In the genomic region with DNA sequence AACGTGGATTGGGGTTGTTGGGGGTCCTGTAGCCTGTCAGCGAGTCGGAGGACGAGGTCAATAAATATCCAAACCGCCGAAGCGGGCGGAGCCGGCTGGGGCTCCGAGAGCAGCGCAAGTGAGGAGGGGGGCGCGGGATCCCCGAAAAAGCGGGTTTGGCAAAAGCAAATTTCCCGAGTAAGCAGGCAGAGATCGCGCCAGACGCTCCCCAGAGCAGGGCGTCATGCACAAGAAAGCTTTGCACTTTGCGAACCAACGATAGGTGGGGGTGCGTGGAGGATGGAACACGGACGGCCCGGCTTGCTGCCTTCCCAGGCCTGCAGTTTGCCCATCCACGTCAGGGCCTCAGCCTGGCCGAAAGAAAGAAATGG, we compare ENCODE assay signal across 1 cellular context.
TF ChIP-seq lines count a peak whose summit lies in the region.

No MANE protein-coding gene starts in this region.

TF ChIP-seq in K562, 482 proteins besides CTCF, POLR2A, EP300 and RAD21 (continued from another document and continues in another):
- TF ChIP-seq, protein P1, sequence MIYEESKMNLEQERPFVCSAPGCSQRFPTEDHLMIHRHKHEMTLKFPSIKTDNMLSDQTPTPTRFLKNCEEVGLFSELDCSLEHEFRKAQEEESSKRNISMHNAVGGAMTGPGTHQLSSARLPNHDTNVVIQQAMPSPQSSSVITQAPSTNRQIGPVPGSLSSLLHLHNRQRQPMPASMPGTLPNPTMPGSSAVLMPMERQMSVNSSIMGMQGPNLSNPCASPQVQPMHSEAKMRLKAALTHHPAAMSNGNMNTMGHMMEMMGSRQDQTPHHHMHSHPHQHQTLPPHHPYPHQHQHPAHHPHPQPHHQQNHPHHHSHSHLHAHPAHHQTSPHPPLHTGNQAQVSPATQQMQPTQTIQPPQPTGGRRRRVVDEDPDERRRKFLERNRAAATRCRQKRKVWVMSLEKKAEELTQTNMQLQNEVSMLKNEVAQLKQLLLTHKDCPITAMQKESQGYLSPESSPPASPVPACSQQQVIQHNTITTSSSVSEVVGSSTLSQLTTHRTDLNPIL (CRISPR knock-in tag; IDR thresholded peaks at IDR 0.05), result no peak
- TF ChIP-seq, protein P2, sequence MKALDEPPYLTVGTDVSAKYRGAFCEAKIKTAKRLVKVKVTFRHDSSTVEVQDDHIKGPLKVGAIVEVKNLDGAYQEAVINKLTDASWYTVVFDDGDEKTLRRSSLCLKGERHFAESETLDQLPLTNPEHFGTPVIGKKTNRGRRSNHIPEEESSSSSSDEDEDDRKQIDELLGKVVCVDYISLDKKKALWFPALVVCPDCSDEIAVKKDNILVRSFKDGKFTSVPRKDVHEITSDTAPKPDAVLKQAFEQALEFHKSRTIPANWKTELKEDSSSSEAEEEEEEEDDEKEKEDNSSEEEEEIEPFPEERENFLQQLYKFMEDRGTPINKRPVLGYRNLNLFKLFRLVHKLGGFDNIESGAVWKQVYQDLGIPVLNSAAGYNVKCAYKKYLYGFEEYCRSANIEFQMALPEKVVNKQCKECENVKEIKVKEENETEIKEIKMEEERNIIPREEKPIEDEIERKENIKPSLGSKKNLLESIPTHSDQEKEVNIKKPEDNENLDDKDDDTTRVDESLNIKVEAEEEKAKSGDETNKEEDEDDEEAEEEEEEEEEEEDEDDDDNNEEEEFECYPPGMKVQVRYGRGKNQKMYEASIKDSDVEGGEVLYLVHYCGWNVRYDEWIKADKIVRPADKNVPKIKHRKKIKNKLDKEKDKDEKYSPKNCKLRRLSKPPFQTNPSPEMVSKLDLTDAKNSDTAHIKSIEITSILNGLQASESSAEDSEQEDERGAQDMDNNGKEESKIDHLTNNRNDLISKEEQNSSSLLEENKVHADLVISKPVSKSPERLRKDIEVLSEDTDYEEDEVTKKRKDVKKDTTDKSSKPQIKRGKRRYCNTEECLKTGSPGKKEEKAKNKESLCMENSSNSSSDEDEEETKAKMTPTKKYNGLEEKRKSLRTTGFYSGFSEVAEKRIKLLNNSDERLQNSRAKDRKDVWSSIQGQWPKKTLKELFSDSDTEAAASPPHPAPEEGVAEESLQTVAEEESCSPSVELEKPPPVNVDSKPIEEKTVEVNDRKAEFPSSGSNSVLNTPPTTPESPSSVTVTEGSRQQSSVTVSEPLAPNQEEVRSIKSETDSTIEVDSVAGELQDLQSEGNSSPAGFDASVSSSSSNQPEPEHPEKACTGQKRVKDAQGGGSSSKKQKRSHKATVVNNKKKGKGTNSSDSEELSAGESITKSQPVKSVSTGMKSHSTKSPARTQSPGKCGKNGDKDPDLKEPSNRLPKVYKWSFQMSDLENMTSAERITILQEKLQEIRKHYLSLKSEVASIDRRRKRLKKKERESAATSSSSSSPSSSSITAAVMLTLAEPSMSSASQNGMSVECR (CRISPR knock-in tag; IDR thresholded peaks at IDR 0.05), result no peak
- TF ChIP-seq NFRKB (IDR thresholded peaks at IDR 0.05; ENCODE audit: low read depth) (no peak), FOSL1 (tag; conservative IDR thresholded peaks at IDR 0.05) (0 out of 2 replicates have a peak, but pooled peaks have one; percentile 8), BMI1 (IDR thresholded peaks at IDR 0.05; ENCODE audit: low read length) (no peak), ZNF780A (CRISPR knock-in tag; IDR thresholded peaks at IDR 0.05) (0 out of 2 replicates have a peak, but pooled peaks have one; percentile 82), OTX1 (CRISPR knock-in tag; IDR thresholded peaks at IDR 0.05) (no peak), U2AF1 (optimal IDR thresholded peaks at IDR 0.05; ENCODE audit: low read depth, low read length) (no peak), CBX1 (IDR thresholded peaks at IDR 0.05; ENCODE audit: low read depth) (no peak), STAG1 (CRISPR knock-in tag; IDR thresholded peaks at IDR 0.05; ENCODE audit: borderline replicate concordance) (0 out of 2 replicates have a peak, but pooled peaks have one; percentile 18), L3MBTL2 (IDR thresholded peaks at IDR 0.05) (no peak), SUPT5H (IDR thresholded peaks at IDR 0.05) (no peak; the same call in 1 of the 2 replicates), NUFIP1 (IDR thresholded peaks at IDR 0.05; ENCODE audit: partially characterized antibody) (no peak), POU5F1 (IDR thresholded peaks at IDR 0.05; ENCODE audit: borderline replicate concordance, low read depth, low read length, partially characterized antibody) (no peak), ZNF124 (CRISPR knock-in tag; IDR thresholded peaks at IDR 0.05) (no peak), STAT5A (IDR thresholded peaks at IDR 0.05; ENCODE audit: borderline replicate concordance, low read length) (no peak), NR2F6 (CRISPR knock-in tag; IDR thresholded peaks at IDR 0.05) (0 out of 2 replicates have a peak, but pooled peaks have one; percentile 23), ZNF764 (CRISPR knock-in tag; IDR thresholded peaks at IDR 0.05; ENCODE audit: low read depth) (no peak), XRCC4 (IDR thresholded peaks at IDR 0.05; ENCODE audit: extremely low read depth, insufficient read depth, insufficient read length) (no peak), EGR1 (conservative IDR thresholded peaks at IDR 0.05) (no peak), ZNF586 (CRISPR knock-in tag; conservative IDR thresholded peaks at IDR 0.05) (no peak), ZNF354B (CRISPR knock-in tag; IDR thresholded peaks at IDR 0.05) (no peak), CBX2 (IDR thresholded peaks at IDR 0.05; ENCODE audit: insufficient read depth, low read length, poor library complexity, severe bottlenecking) (no peak), SP1 (CRISPR knock-in tag; IDR thresholded peaks at IDR 0.05) (no peak), GATA2 (CRISPR knock-in tag; IDR thresholded peaks at IDR 0.05) (no peak)
- TF ChIP-seq, protein P3, sequence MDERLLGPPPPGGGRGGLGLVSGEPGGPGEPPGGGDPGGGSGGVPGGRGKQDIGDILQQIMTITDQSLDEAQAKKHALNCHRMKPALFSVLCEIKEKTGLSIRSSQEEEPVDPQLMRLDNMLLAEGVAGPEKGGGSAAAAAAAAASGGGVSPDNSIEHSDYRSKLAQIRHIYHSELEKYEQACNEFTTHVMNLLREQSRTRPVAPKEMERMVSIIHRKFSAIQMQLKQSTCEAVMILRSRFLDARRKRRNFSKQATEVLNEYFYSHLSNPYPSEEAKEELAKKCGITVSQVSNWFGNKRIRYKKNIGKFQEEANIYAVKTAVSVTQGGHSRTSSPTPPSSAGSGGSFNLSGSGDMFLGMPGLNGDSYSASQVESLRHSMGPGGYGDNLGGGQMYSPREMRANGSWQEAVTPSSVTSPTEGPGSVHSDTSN (CRISPR knock-in tag; IDR thresholded peaks at IDR 0.05; ENCODE audit: low read depth), result no peak
- TF ChIP-seq, protein P3 (tag; conservative IDR thresholded peaks at IDR 0.05; ENCODE audit: low read depth), result no peak
- TF ChIP-seq, protein P4, sequence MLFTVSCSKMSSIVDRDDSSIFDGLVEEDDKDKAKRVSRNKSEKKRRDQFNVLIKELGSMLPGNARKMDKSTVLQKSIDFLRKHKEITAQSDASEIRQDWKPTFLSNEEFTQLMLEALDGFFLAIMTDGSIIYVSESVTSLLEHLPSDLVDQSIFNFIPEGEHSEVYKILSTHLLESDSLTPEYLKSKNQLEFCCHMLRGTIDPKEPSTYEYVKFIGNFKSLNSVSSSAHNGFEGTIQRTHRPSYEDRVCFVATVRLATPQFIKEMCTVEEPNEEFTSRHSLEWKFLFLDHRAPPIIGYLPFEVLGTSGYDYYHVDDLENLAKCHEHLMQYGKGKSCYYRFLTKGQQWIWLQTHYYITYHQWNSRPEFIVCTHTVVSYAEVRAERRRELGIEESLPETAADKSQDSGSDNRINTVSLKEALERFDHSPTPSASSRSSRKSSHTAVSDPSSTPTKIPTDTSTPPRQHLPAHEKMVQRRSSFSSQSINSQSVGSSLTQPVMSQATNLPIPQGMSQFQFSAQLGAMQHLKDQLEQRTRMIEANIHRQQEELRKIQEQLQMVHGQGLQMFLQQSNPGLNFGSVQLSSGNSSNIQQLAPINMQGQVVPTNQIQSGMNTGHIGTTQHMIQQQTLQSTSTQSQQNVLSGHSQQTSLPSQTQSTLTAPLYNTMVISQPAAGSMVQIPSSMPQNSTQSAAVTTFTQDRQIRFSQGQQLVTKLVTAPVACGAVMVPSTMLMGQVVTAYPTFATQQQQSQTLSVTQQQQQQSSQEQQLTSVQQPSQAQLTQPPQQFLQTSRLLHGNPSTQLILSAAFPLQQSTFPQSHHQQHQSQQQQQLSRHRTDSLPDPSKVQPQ (CRISPR knock-in tag; IDR thresholded peaks at IDR 0.05; ENCODE audit: borderline replicate concordance), result no peak
- TF ChIP-seq, protein P5, sequence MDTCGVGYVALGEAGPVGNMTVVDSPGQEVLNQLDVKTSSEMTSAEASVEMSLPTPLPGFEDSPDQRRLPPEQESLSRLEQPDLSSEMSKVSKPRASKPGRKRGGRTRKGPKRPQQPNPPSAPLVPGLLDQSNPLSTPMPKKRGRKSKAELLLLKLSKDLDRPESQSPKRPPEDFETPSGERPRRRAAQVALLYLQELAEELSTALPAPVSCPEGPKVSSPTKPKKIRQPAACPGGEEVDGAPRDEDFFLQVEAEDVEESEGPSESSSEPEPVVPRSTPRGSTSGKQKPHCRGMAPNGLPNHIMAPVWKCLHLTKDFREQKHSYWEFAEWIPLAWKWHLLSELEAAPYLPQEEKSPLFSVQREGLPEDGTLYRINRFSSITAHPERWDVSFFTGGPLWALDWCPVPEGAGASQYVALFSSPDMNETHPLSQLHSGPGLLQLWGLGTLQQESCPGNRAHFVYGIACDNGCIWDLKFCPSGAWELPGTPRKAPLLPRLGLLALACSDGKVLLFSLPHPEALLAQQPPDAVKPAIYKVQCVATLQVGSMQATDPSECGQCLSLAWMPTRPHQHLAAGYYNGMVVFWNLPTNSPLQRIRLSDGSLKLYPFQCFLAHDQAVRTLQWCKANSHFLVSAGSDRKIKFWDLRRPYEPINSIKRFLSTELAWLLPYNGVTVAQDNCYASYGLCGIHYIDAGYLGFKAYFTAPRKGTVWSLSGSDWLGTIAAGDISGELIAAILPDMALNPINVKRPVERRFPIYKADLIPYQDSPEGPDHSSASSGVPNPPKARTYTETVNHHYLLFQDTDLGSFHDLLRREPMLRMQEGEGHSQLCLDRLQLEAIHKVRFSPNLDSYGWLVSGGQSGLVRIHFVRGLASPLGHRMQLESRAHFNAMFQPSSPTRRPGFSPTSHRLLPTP (IDR thresholded peaks at IDR 0.05; ENCODE audit: borderline replicate concordance, extremely low read depth, insufficient read length), result no peak
- TF ChIP-seq, protein P6, sequence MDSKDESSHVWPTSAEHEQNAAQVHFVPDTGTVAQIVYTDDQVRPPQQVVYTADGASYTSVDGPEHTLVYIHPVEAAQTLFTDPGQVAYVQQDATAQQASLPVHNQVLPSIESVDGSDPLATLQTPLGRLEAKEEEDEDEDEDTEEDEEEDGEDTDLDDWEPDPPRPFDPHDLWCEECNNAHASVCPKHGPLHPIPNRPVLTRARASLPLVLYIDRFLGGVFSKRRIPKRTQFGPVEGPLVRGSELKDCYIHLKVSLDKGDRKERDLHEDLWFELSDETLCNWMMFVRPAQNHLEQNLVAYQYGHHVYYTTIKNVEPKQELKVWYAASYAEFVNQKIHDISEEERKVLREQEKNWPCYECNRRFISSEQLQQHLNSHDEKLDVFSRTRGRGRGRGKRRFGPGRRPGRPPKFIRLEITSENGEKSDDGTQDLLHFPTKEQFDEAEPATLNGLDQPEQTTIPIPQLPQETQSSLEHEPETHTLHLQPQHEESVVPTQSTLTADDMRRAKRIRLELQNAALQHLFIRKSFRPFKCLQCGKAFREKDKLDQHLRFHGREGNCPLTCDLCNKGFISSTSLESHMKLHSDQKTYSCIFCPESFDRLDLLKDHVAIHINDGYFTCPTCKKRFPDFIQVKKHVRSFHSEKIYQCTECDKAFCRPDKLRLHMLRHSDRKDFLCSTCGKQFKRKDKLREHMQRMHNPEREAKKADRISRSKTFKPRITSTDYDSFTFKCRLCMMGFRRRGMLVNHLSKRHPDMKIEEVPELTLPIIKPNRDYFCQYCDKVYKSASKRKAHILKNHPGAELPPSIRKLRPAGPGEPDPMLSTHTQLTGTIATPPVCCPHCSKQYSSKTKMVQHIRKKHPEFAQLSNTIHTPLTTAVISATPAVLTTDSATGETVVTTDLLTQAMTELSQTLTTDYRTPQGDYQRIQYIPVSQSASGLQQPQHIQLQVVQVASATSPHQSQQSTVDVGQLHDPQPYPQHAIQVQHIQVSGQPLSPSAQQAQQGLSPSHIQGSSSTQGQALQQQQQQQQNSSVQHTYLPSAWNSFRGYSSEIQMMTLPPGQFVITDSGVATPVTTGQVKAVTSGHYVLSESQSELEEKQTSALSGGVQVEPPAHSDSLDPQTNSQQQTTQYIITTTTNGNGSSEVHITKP (IDR thresholded peaks at IDR 0.05; ENCODE audit: partially characterized antibody), result no peak
- TF ChIP-seq, protein P7, sequence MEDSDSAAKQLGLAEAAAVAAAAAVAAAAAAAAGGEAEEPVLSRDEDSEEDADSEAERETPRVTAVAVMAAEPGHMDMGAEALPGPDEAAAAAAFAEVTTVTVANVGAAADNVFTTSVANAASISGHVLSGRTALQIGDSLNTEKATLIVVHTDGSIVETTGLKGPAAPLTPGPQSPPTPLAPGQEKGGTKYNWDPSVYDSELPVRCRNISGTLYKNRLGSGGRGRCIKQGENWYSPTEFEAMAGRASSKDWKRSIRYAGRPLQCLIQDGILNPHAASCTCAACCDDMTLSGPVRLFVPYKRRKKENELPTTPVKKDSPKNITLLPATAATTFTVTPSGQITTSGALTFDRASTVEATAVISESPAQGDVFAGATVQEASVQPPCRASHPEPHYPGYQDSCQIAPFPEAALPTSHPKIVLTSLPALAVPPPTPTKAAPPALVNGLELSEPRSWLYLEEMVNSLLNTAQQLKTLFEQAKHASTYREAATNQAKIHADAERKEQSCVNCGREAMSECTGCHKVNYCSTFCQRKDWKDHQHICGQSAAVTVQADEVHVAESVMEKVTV (CRISPR knock-in tag; IDR thresholded peaks at IDR 0.05), result no peak
- TF ChIP-seq, protein P8, sequence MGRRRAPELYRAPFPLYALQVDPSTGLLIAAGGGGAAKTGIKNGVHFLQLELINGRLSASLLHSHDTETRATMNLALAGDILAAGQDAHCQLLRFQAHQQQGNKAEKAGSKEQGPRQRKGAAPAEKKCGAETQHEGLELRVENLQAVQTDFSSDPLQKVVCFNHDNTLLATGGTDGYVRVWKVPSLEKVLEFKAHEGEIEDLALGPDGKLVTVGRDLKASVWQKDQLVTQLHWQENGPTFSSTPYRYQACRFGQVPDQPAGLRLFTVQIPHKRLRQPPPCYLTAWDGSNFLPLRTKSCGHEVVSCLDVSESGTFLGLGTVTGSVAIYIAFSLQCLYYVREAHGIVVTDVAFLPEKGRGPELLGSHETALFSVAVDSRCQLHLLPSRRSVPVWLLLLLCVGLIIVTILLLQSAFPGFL (CRISPR knock-in tag; IDR thresholded peaks at IDR 0.05), result no peak
- TF ChIP-seq, protein P9, sequence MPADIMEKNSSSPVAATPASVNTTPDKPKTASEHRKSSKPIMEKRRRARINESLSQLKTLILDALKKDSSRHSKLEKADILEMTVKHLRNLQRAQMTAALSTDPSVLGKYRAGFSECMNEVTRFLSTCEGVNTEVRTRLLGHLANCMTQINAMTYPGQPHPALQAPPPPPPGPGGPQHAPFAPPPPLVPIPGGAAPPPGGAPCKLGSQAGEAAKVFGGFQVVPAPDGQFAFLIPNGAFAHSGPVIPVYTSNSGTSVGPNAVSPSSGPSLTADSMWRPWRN (IDR thresholded peaks at IDR 0.05; ENCODE audit: low read depth), result no peak
